9 cellular contexts compared by ENCODE assay signal in genomic region chr19:46192990-46193650, GRCh38. TPM values are rescaled to one million over a fixed set of nuclear protein-coding genes. Genes with fewer than 3 reads are reported as not detected.
DNase-seq lines count a peak whose midpoint lies in the region; ATAC-seq and TF ChIP-seq lines count a peak whose summit lies in the region.
"Had no signal": no experiment of that assay in that cellular context is flagged by ENCODE, and none has a peak within 500 bp of the region (broad histone marks: within the 10 kb centered on the region; RNA-seq: fewer than 3 reads in every experiment).

No MANE protein-coding gene starts in this region.

- peak; percentile 70 for ATAC-seq in foreskin keratinocyte
- peak; percentile 69 for ATAC-seq in upper lobe of right lung
- no peak for ATAC-seq in GM21737 (IDR thresholded peaks at IDR 0.05; ENCODE audit: unreplicated experiment)
- no peak for ATAC-seq in CD4-positive, alpha-beta T cell (ENCODE audit: poor library complexity)

- H3K27ac ChIP-seq in foreskin keratinocyte (peak overlapping the region; percentile 60), upper lobe of right lung (no peak overlapping the region)
- no peak overlapping the region for H3K27ac ChIP-seq in CD4-positive, alpha-beta T cell (ENCODE audit: low read depth, low read length)

- no peaks in the 10 kb centered on the region for H3K4me1 Mint-ChIP-seq in nephron progenitor cell
- no peaks in the 10 kb centered on the region for H3K4me1 Mint-ChIP-seq in CD4-positive, alpha-beta T cell (ENCODE audit: low read depth)

- H3K36me3 Mint-ChIP-seq in nephron progenitor cell (ENCODE audit: low read depth) = no peaks in the 10 kb centered on the region
- H3K36me3 Mint-ChIP-seq in CD4-positive, alpha-beta T cell (ENCODE audit: low read depth) = no peaks in the 10 kb centered on the region
- H3K36me3 Mint-ChIP-seq: naive B cell had no signal

- H3K27me3 ChIP-seq in foreskin keratinocyte (no peaks in the 10 kb centered on the region), upper lobe of right lung (peaks cover 26% of the 10 kb centered on the region)
- peaks cover 31% of the 10 kb centered on the region for H3K27me3 ChIP-seq in CD4-positive, alpha-beta T cell (ENCODE audit: control insufficient read depth, insufficient read depth, low read length)

- CTCF ChIA-PET in CD4-positive, alpha-beta T cell (lab: Charles Lee) = no interaction called here

- H3K4me3 ChIP-seq in upper lobe of right lung = no peak overlapping the region

- intact Hi-C loops in upper lobe of right lung (cut with DNase I) = no loop called here
- intact Hi-C loops in CD4-positive, alpha-beta T cell (cut with DNase I, micrococcal nuclease) = no loop called here

- POLR2A ChIA-PET in CD4-positive, alpha-beta T cell (lab: Charles Lee) = no interaction called here

- no peak overlapping the region for H3K4me3 Mint-ChIP-seq in nephron progenitor cell
- no peak overlapping the region for H3K4me3 Mint-ChIP-seq in CD4-positive, alpha-beta T cell
- H3K4me3 Mint-ChIP-seq: naive B cell had no signal

- H3K9me3 Mint-ChIP-seq in nephron progenitor cell = no peaks in the 10 kb centered on the region
- H3K9me3 Mint-ChIP-seq in CD4-positive, alpha-beta T cell = no peaks in the 10 kb centered on the region
- H3K9me3 Mint-ChIP-seq: naive B cell had no signal

- peaks cover 6% of the 10 kb centered on the region for H3K4me1 ChIP-seq in foreskin keratinocyte
- H3K4me1 ChIP-seq in upper lobe of right lung = no peaks in the 10 kb centered on the region

- peaks cover 32% of the 10 kb centered on the region for H3K27me3 Mint-ChIP-seq in nephron progenitor cell (ENCODE audit: low read depth, poor library complexity)
- H3K27me3 Mint-ChIP-seq in CD4-positive, alpha-beta T cell = peaks cover 73% of the 10 kb centered on the region

- TF ChIP-seq CTCF in foreskin keratinocyte (conservative IDR thresholded peaks at IDR 0.05) = no peak
- no peak for TF ChIP-seq CTCF in upper lobe of right lung (IDR thresholded peaks at IDR 0.05)
- no peak for TF ChIP-seq CTCF in nephron progenitor cell (IDR thresholded peaks at IDR 0.05)
- TF ChIP-seq CTCF in CD4-positive, alpha-beta T cell (IDR thresholded peaks at IDR 0.05) = no peak

- DNase-seq in stimulated activated CD4-positive, alpha-beta T cell treated with anti-CD3 and anti-CD28 coated beads, Interleukin-1b, Interleukin-23, amount 100 ng/mL, for 48 hours = peak; percentile 9
- no peak for DNase-seq in stimulated activated CD4-positive, alpha-beta T cell treated with anti-CD3 and anti-CD28 coated beads, Interleukin-4, amount 100 ng/mL, for 4 hours
- peak; percentile 92 for DNase-seq in SIG-M5 treated with dmso at 0.1 percent for 504 hours (lab: John Stamatoyannopoulos, UW; ENCODE audit: unreplicated experiment)
- peak; percentile 62 to 79 for DNase-seq in foreskin keratinocyte
- DNase-seq in upper lobe of right lung = no peak
- no peak for DNase-seq in nephron progenitor cell
- DNase-seq in CD4-positive, alpha-beta T cell = no peak
- DNase-seq: naive B cell had no signal

- H3K36me3 ChIP-seq in upper lobe of right lung = no peaks in the 10 kb centered on the region

- H3K27ac Mint-ChIP-seq in nephron progenitor cell = no peak overlapping the region
- no peak overlapping the region for H3K27ac Mint-ChIP-seq in CD4-positive, alpha-beta T cell
- H3K27ac Mint-ChIP-seq: naive B cell had no signal

- no peaks in the 10 kb centered on the region for H3K9me3 ChIP-seq in upper lobe of right lung
- H3K9me3 ChIP-seq in CD4-positive, alpha-beta T cell (ENCODE audit: control insufficient read depth, low read length) = no peaks in the 10 kb centered on the region

RNA-seq across cellular contexts. Expression of gene IGFL1, which starts 36.4 kb away (rescaled TPM):
- total RNA-seq in foreskin keratinocyte = 0.71 and 0.75 TPM in 2 replicates
- 0.52 and 1.6 TPM in 2 replicates for polyA plus RNA-seq in foreskin keratinocyte
- not detected for total RNA-seq in upper lobe of right lung
- not detected for total RNA-seq in CD4-positive, alpha-beta T cell

RNA-seq across cellular contexts. Expression of gene IGFL2, which starts 45.1 kb away (rescaled TPM):
- 0.39 and 0.65 TPM in 2 replicates for total RNA-seq in foreskin keratinocyte
- 0.30 and 0.81 TPM in 2 replicates for polyA plus RNA-seq in foreskin keratinocyte
- total RNA-seq in upper lobe of right lung = not detected
- total RNA-seq in CD4-positive, alpha-beta T cell = not detected

Comparison
In these comparisons a context has a peak if more than half of its experiments do, and no peak if none do; other contexts are left out.
1. DNase-seq: peak in stimulated activated CD4-positive, alpha-beta T cell treated with anti-CD3 and anti-CD28 coated beads, Interleukin-1b, Interleukin-23, amount 100 ng/mL, for 48 hours (single experiment), SIG-M5 treated with dmso at 0.1 percent for 504 hours (single experiment) and foreskin keratinocyte (2 of 2); none in stimulated activated CD4-positive, alpha-beta T cell treated with anti-CD3 and anti-CD28 coated beads, Interleukin-4, amount 100 ng/mL, for 4 hours (0 of 2), upper lobe of right lung (single experiment), nephron progenitor cell (single experiment) and CD4-positive, alpha-beta T cell (0 of 10).
2. ATAC-seq: peak in foreskin keratinocyte (single experiment) and upper lobe of right lung (single experiment); none in GM21737 (single experiment) and CD4-positive, alpha-beta T cell (single experiment).